Comparison of ENCODE assay signal across 8 cellular contexts in the genomic region with DNA sequence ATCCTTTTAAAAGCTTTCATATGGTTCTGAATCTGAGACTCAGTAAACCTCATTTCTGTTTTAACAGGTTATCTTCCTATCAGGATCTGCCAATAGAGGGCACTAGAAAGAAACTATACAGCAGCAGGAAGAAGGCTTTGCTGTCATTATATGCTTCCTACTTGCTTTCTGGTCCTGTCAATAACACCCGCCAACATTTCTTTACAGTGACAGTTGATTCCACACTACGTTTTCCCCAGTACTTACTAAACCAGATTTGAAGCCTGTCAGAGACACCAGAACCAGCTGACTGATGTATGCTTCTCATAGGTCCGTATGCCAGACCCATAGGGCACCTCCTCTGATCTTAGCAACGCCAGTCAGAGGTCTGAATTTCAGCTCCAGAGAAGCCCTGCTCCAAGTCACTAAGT.
DNase-seq lines count a peak whose midpoint lies in the region; ATAC-seq lines count a peak whose summit lies in the region.

No MANE protein-coding gene starts in this region.

- peak overlapping the region; percentile 30 for H3K9ac ChIP-seq in adipocyte (ENCODE audit: low read length)

- DNase-seq in AG20443 (ENCODE audit: low spot score) (peak; percentile 44), NCI-H2196 (lab: John Stamatoyannopoulos, UW; ENCODE audit: unreplicated experiment) (peak; percentile 27), adipocyte (ENCODE audit: low read depth) (peak; percentile 82), hippocampal formation (lab: John Stamatoyannopoulos, UW) (peak; percentile 2 to 53), smooth muscle cell of the brain vasculature (ENCODE audit: low read depth, low spot score) (peak; percentile 15), activated gamma-delta T cell (lab: John Stamatoyannopoulos, UW) (no peak)

- no peaks in the 10 kb centered on the region for H3K4me1 ChIP-seq in adipocyte (ENCODE audit: control insufficient read depth, insufficient read depth, low read length)

- peak overlapping the region; percentile 76 for H3K4me3 ChIP-seq in adipocyte (ENCODE audit: low read length)

- H3K9me3 ChIP-seq in adipocyte (ENCODE audit: control insufficient read depth, low read length) = no peaks in the 10 kb centered on the region

- ATAC-seq in GM18858 (IDR thresholded peaks at IDR 0.05; ENCODE audit: unreplicated experiment) (peak; percentile 89), HG03066 (IDR thresholded peaks at IDR 0.05; ENCODE audit: low read depth, unreplicated experiment) (peak; percentile 89)

- no peaks in the 10 kb centered on the region for H3K27me3 ChIP-seq in adipocyte (replicated peaks; ENCODE audit: control insufficient read depth, insufficient read depth, low read length)

- H3K36me3 ChIP-seq in adipocyte (ENCODE audit: control insufficient read depth, insufficient read depth, low read length, severe bottlenecking) = no peaks in the 10 kb centered on the region
